ENCODE assay signal across 1 cellular context in the genomic region with DNA sequence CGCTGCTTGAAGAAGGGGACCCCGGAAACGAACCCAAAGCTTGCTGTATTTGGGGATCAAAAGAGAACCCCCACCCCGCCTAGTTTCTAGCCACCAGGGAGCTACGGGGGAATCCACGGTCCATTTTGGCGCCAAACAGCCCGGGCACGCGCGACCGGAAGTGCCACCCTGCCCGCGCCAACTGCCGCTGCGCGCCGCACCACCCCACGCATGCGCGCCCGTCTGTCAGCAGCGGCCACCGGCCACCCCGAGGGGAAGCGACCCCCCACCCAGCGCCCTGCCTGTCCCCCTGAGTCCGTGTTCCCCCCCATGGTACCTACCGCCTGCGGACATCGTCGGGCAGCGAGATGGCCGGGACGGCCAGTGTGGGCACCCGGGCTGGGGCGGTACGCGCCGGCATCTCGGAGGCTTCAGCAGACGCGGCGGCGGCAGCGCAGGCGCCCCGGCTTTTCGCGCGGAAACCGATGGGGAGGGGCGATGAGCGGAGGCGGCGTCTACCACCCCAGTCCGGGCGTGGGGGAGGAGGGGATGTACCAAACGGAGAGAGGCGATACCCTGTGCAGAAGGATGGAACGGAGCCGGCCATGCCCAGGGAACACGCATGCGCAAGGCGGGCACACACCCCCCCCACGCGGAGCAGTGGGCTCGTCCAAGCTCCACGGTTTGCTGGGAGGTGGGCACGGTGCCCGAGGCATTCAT.
TF ChIP-seq lines count a peak whose summit lies in the region.

A gene (minus strand): TSS at position 454 of the 699 bp plus-strand sequence. CDS start 54 bp downstream, at position 400.

TF ChIP-seq in K562, 482 proteins besides CTCF, POLR2A, EP300 and RAD21 (continued from another document and continues in another):
- no peak for TF ChIP-seq ZNF23 (CRISPR knock-in tag; IDR thresholded peaks at IDR 0.05)
- TF ChIP-seq NCOA6 (IDR thresholded peaks at IDR 0.05): no peak
- TF ChIP-seq NCOA1 (IDR thresholded peaks at IDR 0.05; ENCODE audit: low read depth): no peak
- no peak for TF ChIP-seq ZNF143 (CRISPR knock-in tag; IDR thresholded peaks at IDR 0.05)
- TF ChIP-seq, protein P1, sequence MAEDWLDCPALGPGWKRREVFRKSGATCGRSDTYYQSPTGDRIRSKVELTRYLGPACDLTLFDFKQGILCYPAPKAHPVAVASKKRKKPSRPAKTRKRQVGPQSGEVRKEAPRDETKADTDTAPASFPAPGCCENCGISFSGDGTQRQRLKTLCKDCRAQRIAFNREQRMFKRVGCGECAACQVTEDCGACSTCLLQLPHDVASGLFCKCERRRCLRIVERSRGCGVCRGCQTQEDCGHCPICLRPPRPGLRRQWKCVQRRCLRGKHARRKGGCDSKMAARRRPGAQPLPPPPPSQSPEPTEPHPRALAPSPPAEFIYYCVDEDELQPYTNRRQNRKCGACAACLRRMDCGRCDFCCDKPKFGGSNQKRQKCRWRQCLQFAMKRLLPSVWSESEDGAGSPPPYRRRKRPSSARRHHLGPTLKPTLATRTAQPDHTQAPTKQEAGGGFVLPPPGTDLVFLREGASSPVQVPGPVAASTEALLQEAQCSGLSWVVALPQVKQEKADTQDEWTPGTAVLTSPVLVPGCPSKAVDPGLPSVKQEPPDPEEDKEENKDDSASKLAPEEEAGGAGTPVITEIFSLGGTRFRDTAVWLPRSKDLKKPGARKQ (CRISPR knock-in tag; IDR thresholded peaks at IDR 0.05): no peak
- TF ChIP-seq MCM2 (IDR thresholded peaks at IDR 0.05; ENCODE audit: low read depth): no peak
- TF ChIP-seq, protein P2, sequence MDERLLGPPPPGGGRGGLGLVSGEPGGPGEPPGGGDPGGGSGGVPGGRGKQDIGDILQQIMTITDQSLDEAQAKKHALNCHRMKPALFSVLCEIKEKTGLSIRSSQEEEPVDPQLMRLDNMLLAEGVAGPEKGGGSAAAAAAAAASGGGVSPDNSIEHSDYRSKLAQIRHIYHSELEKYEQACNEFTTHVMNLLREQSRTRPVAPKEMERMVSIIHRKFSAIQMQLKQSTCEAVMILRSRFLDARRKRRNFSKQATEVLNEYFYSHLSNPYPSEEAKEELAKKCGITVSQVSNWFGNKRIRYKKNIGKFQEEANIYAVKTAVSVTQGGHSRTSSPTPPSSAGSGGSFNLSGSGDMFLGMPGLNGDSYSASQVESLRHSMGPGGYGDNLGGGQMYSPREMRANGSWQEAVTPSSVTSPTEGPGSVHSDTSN (CRISPR knock-in tag; IDR thresholded peaks at IDR 0.05; ENCODE audit: low read depth): no peak
- TF ChIP-seq, protein P2 (tag; conservative IDR thresholded peaks at IDR 0.05; ENCODE audit: low read depth): no peak
- no peak for TF ChIP-seq POLR3G (IDR thresholded peaks at IDR 0.05; ENCODE audit: extremely low read depth, insufficient read length, insufficient replicate concordance)
- TF ChIP-seq MYNN (IDR thresholded peaks at IDR 0.05): no peak
- TF ChIP-seq MYNN (CRISPR knock-in tag; IDR thresholded peaks at IDR 0.05): no peak
- no peak for TF ChIP-seq ARID2 (IDR thresholded peaks at IDR 0.05)
- TF ChIP-seq, protein P3, sequence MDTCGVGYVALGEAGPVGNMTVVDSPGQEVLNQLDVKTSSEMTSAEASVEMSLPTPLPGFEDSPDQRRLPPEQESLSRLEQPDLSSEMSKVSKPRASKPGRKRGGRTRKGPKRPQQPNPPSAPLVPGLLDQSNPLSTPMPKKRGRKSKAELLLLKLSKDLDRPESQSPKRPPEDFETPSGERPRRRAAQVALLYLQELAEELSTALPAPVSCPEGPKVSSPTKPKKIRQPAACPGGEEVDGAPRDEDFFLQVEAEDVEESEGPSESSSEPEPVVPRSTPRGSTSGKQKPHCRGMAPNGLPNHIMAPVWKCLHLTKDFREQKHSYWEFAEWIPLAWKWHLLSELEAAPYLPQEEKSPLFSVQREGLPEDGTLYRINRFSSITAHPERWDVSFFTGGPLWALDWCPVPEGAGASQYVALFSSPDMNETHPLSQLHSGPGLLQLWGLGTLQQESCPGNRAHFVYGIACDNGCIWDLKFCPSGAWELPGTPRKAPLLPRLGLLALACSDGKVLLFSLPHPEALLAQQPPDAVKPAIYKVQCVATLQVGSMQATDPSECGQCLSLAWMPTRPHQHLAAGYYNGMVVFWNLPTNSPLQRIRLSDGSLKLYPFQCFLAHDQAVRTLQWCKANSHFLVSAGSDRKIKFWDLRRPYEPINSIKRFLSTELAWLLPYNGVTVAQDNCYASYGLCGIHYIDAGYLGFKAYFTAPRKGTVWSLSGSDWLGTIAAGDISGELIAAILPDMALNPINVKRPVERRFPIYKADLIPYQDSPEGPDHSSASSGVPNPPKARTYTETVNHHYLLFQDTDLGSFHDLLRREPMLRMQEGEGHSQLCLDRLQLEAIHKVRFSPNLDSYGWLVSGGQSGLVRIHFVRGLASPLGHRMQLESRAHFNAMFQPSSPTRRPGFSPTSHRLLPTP (IDR thresholded peaks at IDR 0.05; ENCODE audit: borderline replicate concordance, extremely low read depth, insufficient read length): no peak
- TF ChIP-seq ZNF175 (CRISPR knock-in tag; IDR thresholded peaks at IDR 0.05; ENCODE audit: low read depth): no peak
- no peak for TF ChIP-seq RBM15 (IDR thresholded peaks at IDR 0.05; ENCODE audit: insufficient read depth, low read length)
- no peak for TF ChIP-seq ATF1 (CRISPR knock-in tag; IDR thresholded peaks at IDR 0.05)
- peak; percentile 70 for TF ChIP-seq ATF1 (tag; IDR thresholded peaks at IDR 0.05)
- TF ChIP-seq ZNF140 (CRISPR knock-in tag; IDR thresholded peaks at IDR 0.05): no peak
- TF ChIP-seq, protein P4, sequence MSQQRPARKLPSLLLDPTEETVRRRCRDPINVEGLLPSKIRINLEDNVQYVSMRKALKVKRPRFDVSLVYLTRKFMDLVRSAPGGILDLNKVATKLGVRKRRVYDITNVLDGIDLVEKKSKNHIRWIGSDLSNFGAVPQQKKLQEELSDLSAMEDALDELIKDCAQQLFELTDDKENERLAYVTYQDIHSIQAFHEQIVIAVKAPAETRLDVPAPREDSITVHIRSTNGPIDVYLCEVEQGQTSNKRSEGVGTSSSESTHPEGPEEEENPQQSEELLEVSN (IDR thresholded peaks at IDR 0.05; ENCODE audit: borderline replicate concordance in 1 of 2, extremely low read depth in 1 of 2, insufficient read depth in 1 of 2, insufficient read length in 1 of 2, low read depth in 1 of 2, low read length in 1 of 2, poor library complexity in 1 of 2, severe bottlenecking in 1 of 2): peak; percentile 52 to 75
- TF ChIP-seq U2AF1 (optimal IDR thresholded peaks at IDR 0.05; ENCODE audit: low read depth, low read length): no peak
- no peak for TF ChIP-seq SRSF3 (IDR thresholded peaks at IDR 0.05; ENCODE audit: insufficient read depth, low read length)
- TF ChIP-seq WHSC1 (IDR thresholded peaks at IDR 0.05; ENCODE audit: low read length): no peak
- peak; percentile 67 for TF ChIP-seq RBM22 (IDR thresholded peaks at IDR 0.05; ENCODE audit: low read depth, low read length, poor library complexity, severe bottlenecking)
- no peak for TF ChIP-seq ZNF232 (CRISPR knock-in tag; IDR thresholded peaks at IDR 0.05)
- peak; percentile 68; the same call in 1 of the 2 replicates for TF ChIP-seq ELF2 (CRISPR knock-in tag; IDR thresholded peaks at IDR 0.05)
- TF ChIP-seq KHSRP (IDR thresholded peaks at IDR 0.05): no peak
- TF ChIP-seq NCOA4 (IDR thresholded peaks at IDR 0.05; ENCODE audit: partially characterized antibody): no peak
- no peak for TF ChIP-seq FOSL1 (tag; conservative IDR thresholded peaks at IDR 0.05)
- no peak for TF ChIP-seq NCOA2 (IDR thresholded peaks at IDR 0.05; ENCODE audit: partially characterized antibody in 2 of 2)
- no peak for TF ChIP-seq COPS2 (conservative IDR thresholded peaks at IDR 0.05)
- no peak for TF ChIP-seq MCM7 (IDR thresholded peaks at IDR 0.05)
- TF ChIP-seq POU5F1 (IDR thresholded peaks at IDR 0.05; ENCODE audit: borderline replicate concordance, low read depth, low read length, partially characterized antibody): no peak
- TF ChIP-seq JUNB (CRISPR knock-in tag; conservative IDR thresholded peaks at IDR 0.05): no peak
- TF ChIP-seq ZNF41 (CRISPR knock-in tag; conservative IDR thresholded peaks at IDR 0.05): no peak
- TF ChIP-seq SUPT5H (IDR thresholded peaks at IDR 0.05): peak; percentile 97
- TF ChIP-seq DPF2 (IDR thresholded peaks at IDR 0.05): no peak
- TF ChIP-seq, protein P5, sequence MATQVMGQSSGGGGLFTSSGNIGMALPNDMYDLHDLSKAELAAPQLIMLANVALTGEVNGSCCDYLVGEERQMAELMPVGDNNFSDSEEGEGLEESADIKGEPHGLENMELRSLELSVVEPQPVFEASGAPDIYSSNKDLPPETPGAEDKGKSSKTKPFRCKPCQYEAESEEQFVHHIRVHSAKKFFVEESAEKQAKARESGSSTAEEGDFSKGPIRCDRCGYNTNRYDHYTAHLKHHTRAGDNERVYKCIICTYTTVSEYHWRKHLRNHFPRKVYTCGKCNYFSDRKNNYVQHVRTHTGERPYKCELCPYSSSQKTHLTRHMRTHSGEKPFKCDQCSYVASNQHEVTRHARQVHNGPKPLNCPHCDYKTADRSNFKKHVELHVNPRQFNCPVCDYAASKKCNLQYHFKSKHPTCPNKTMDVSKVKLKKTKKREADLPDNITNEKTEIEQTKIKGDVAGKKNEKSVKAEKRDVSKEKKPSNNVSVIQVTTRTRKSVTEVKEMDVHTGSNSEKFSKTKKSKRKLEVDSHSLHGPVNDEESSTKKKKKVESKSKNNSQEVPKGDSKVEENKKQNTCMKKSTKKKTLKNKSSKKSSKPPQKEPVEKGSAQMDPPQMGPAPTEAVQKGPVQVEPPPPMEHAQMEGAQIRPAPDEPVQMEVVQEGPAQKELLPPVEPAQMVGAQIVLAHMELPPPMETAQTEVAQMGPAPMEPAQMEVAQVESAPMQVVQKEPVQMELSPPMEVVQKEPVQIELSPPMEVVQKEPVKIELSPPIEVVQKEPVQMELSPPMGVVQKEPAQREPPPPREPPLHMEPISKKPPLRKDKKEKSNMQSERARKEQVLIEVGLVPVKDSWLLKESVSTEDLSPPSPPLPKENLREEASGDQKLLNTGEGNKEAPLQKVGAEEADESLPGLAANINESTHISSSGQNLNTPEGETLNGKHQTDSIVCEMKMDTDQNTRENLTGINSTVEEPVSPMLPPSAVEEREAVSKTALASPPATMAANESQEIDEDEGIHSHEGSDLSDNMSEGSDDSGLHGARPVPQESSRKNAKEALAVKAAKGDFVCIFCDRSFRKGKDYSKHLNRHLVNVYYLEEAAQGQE (CRISPR knock-in tag; IDR thresholded peaks at IDR 0.05; ENCODE audit: low read depth): no peak
- no peak for TF ChIP-seq NUFIP1 (IDR thresholded peaks at IDR 0.05; ENCODE audit: partially characterized antibody)
- no peak; the same call in 1 of the 2 replicates for TF ChIP-seq SOX6 (IDR thresholded peaks at IDR 0.05)
- TF ChIP-seq ZSCAN32 (CRISPR knock-in tag; IDR thresholded peaks at IDR 0.05): no peak
- TF ChIP-seq, protein P6, sequence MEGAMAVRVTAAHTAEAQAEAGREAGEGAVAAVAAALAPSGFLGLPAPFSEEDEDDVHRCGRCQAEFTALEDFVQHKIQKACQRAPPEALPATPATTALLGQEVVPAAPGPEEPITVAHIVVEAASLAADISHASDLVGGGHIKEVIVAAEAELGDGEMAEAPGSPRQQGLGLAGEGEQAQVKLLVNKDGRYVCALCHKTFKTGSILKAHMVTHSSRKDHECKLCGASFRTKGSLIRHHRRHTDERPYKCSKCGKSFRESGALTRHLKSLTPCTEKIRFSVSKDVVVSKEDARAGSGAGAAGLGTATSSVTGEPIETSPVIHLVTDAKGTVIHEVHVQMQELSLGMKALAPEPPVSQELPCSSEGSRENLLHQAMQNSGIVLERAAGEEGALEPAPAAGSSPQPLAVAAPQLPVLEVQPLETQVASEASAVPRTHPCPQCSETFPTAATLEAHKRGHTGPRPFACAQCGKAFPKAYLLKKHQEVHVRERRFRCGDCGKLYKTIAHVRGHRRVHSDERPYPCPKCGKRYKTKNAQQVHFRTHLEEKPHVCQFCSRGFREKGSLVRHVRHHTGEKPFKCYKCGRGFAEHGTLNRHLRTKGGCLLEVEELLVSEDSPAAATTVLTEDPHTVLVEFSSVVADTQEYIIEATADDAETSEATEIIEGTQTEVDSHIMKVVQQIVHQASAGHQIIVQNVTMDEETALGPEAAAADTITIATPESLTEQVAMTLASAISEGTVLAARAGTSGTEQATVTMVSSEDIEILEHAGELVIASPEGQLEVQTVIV (CRISPR knock-in tag; IDR thresholded peaks at IDR 0.05; ENCODE audit: borderline replicate concordance): no peak
- TF ChIP-seq, protein P7, sequence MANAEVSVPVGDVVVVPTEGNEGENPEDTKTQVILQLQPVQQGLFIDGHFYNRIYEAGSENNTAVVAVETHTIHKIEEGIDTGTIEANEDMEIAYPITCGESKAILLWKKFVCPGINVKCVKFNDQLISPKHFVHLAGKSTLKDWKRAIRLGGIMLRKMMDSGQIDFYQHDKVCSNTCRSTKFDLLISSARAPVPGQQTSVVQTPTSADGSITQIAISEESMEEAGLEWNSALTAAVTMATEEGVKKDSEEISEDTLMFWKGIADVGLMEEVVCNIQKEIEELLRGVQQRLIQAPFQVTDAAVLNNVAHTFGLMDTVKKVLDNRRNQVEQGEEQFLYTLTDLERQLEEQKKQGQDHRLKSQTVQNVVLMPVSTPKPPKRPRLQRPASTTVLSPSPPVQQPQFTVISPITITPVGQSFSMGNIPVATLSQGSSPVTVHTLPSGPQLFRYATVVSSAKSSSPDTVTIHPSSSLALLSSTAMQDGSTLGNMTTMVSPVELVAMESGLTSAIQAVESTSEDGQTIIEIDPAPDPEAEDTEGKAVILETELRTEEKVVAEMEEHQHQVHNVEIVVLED (CRISPR knock-in tag; IDR thresholded peaks at IDR 0.05): peak; percentile 31; the same call in 1 of the 2 replicates
- no peak for TF ChIP-seq HSF4 (CRISPR knock-in tag; IDR thresholded peaks at IDR 0.05; ENCODE audit: borderline replicate concordance)
- TF ChIP-seq TGIF2 (CRISPR knock-in tag; IDR thresholded peaks at IDR 0.05): no peak
- no peak for TF ChIP-seq ZNF717 (CRISPR knock-in tag; IDR thresholded peaks at IDR 0.05)
- TF ChIP-seq TFAM (CRISPR knock-in tag; conservative IDR thresholded peaks at IDR 0.05): no peak
- TF ChIP-seq TAF15 (IDR thresholded peaks at IDR 0.05; ENCODE audit: low read depth, low read length): no peak
- TF ChIP-seq, protein P8, sequence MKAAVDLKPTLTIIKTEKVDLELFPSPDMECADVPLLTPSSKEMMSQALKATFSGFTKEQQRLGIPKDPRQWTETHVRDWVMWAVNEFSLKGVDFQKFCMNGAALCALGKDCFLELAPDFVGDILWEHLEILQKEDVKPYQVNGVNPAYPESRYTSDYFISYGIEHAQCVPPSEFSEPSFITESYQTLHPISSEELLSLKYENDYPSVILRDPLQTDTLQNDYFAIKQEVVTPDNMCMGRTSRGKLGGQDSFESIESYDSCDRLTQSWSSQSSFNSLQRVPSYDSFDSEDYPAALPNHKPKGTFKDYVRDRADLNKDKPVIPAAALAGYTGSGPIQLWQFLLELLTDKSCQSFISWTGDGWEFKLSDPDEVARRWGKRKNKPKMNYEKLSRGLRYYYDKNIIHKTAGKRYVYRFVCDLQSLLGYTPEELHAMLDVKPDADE (conservative IDR thresholded peaks at IDR 0.05; ENCODE audit: control insufficient read depth, low read depth, low read length): peak; percentile 59; the same call in 1 of the 2 replicates
- TF ChIP-seq SRSF1 (IDR thresholded peaks at IDR 0.05; ENCODE audit: low read depth, low read length): no peak
- no peak for TF ChIP-seq GTF2A2 (tag; IDR thresholded peaks at IDR 0.05)
- TF ChIP-seq TCFL5 (CRISPR knock-in tag; conservative IDR thresholded peaks at IDR 0.05): no peak
